In genomic region chr1:44587796-44588460, GRCh38 we compare ENCODE assay signal across 19 cellular contexts.
DNase-seq lines count a peak whose midpoint lies in the region; ATAC-seq, FAIRE-seq and TF ChIP-seq lines count a peak whose summit lies in the region.
"Had no signal": no experiment of that assay in that cellular context is flagged by ENCODE, and none has a peak within 500 bp of the region (broad histone marks: within the 10 kb centered on the region; RNA-seq: fewer than 3 reads in every experiment).

No MANE protein-coding gene starts in this region.

- H3K36me3 ChIP-seq in Panc1 (ENCODE audit: control insufficient read depth, insufficient read depth, low read length), result no peaks in the 10 kb centered on the region
- H3K36me3 ChIP-seq in small intestine (ENCODE audit: control insufficient read depth in 2 of 2, insufficient read depth in 2 of 2, low read length in 2 of 2), result no peaks in the 10 kb centered on the region

- POLR2A ChIA-PET in Panc1 (lab: Charles Lee), result interaction anchor here (0.5 kb wide), 1 partner anchor 439 kb away, joined by 5 read pairs; no protein-coding TSS in a partner anchor

- no peak for FAIRE-seq in small intestine (lab: Jason Lieb, UNC)
- FAIRE-seq: GM12892 had no signal

- H3K4me1 ChIP-seq in Panc1 (ENCODE audit: control insufficient read depth, insufficient read depth, low read length) (peaks cover 17% of the 10 kb centered on the region), small intestine (ENCODE audit: control insufficient read depth in 2 of 2, insufficient read depth in 1 of 2, low read depth in 1 of 2, low read length in 1 of 2) (peaks cover 0 to 15% of the 10 kb centered on the region in 2 donors)

- CTCF ChIA-PET in Panc1 (lab: Charles Lee), result no interaction called here

- DNase-seq in NCI-H1417 (lab: John Stamatoyannopoulos, UW) (peak in 2 of 3 experiments; percentile 37 to 71), NCI-H1417 treated with DMSO at 0.1 percent for 48 hours (lab: John Stamatoyannopoulos, UW) (no peak), Panc1 (ENCODE audit: low read depth, low spot score) (no peak), globus pallidus (ENCODE audit: low spot score) (peak; percentile 72), small intestine (peak; percentile 97), UCSD-AML1 (lab: John Stamatoyannopoulos, UW; ENCODE audit: unreplicated experiment) (no peak)
- DNase-seq in activated CD4-positive, alpha-beta T cell treated with anti-CD3 and anti-CD28 coated beads, Interleukin-2, amount 50 U/mL, for 4 hours, result no peak
- DNase-seq: activated CD4-positive, CD25-positive, alpha-beta regulatory T cell; activated naive CD4-positive, alpha-beta T cell treated with Interleukin-2 at 50 U/mL for 16 hours; CD4-positive, alpha-beta T cell; HCEC 1CT; mesenchymal stem cell; NCI-H1436 treated with DMSO at 0.1 percent for 48 hours; NCI-H524 treated with DMSO at 0.1 percent for 48 hours; stimulated activated CD4-positive, alpha-beta T cell treated with anti-CD3 and anti-CD28 coated beads, Interleukin-4, amount 100 ng/mL, for 4 hours had no signal

- H3K4me3 ChIP-seq in Panc1 (ENCODE audit: low read depth in 2 of 2, low read length in 2 of 2) (no peak overlapping the region), small intestine (ENCODE audit: low read depth in 1 of 2, low read length in 2 of 2) (no peak overlapping the region)

- intact Hi-C loops in Panc1 (cut with micrococcal nuclease; ENCODE audit: unreplicated experiment), result no loop called here

- 18 to 60% (median 35%) methylated on average over 17 of the region's 17 CpGs for WGBS in small intestine, 3 donors

- H3K27me3 ChIP-seq in Panc1 (ENCODE audit: control insufficient read depth, insufficient read depth, low read length) (no peaks in the 10 kb centered on the region), small intestine (ENCODE audit: control insufficient read depth in 2 of 2, insufficient read depth in 2 of 2, low read length in 2 of 2) (peaks cover 0 to 3% of the 10 kb centered on the region in 2 donors)

- H3K9me3 ChIP-seq in Panc1 (ENCODE audit: control insufficient read depth, insufficient read depth, low read depth, low read length) (no peaks in the 10 kb centered on the region), small intestine (ENCODE audit: control insufficient read depth, low read depth) (no peaks in the 10 kb centered on the region)

- no peak for TF ChIP-seq CTCF in Panc1 (IDR thresholded peaks at IDR 0.05)

- in situ Hi-C loops in Panc1 (cut with HindIII; ENCODE audit: low pct_unique_long_range_greater_than_20kb, low sequenced_read_pairs), result no loop called here

- ATAC-seq in Panc1 (peak; percentile 82), HG03469 (IDR thresholded peaks at IDR 0.05; ENCODE audit: unreplicated experiment) (no peak)

- BruUV-seq in Panc1 (replicated peaks; lab: Mats Ljungman, UMichigan), result no TSS peak

- H3K27ac ChIP-seq in Panc1 (ENCODE audit: low read length) (no peak overlapping the region), small intestine (ENCODE audit: low read depth in 1 of 2, low read length in 1 of 2) (peak overlapping the region; percentile 84 to 91)
- H3K27ac ChIP-seq: 22Rv1, KMS-11 had no signal

Comparison
In these comparisons a context has a peak if more than half of its experiments do, and no peak if none do; other contexts are left out.
1. DNase-seq: peak in NCI-H1417 (2 of 3), globus pallidus (single experiment) and small intestine (single experiment); none in NCI-H1417 treated with DMSO at 0.1 percent for 48 hours (single experiment), Panc1 (single experiment), UCSD-AML1 (single experiment) and activated CD4-positive, alpha-beta T cell treated with anti-CD3 and anti-CD28 coated beads, Interleukin-2, amount 50 U/mL, for 4 hours (0 of 2).